ENCODE assay signal across 1 cellular context in the genomic region with DNA sequence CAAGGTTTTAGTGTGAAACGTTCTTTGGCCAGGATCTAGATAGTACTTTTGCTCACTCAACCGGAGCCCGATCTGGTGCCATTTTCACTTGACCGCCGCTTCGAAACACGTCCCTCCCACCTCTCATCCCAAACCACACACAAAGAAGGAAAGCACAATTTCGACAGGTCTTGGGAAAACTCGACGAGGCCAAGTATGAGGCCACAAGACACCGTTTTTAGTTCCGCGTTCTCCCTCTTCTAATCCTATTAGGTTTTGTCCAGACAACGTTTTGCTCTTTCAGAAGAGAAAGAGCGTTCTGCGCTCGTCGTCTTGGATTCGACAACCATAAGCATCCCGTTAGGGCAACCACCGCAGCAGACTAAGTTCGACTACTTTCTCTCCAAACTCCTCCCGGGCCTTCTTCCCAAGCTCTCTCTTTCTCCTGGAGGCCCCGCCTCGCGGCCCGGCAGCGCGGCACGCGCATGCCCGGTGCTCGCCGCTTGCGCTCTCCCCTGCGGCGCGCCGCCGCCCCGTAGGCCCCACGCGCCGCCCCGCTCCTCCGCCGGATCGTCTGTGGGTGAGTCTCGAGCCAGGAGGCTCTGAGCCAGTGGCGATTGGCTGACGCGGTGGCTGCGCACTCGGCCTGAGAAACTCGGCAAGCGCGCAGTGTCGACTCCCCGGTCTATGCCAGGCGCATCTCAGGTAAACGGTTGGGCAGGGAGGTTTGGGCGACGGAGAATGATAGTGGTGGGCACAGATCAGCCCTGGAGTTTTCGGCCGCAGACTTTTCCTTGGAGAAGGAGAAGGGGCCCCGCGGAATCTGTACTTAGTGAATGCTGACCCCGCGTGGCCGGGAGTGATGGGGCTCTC.
TF ChIP-seq lines count a peak whose summit lies in the region.

A gene with protein sequence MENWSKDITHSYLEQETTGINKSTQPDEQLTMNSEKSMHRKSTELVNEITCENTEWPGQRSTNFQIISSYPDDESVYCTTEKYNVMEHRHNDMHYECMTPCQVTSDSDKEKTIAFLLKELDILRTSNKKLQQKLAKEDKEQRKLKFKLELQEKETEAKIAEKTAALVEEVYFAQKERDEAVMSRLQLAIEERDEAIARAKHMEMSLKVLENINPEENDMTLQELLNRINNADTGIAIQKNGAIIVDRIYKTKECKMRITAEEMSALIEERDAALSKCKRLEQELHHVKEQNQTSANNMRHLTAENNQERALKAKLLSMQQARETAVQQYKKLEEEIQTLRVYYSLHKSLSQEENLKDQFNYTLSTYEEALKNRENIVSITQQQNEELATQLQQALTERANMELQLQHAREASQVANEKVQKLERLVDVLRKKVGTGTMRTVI (plus strand): TSS at position 517 of the 852 bp plus-strand sequence. CDS start 49,952 bp downstream, outside the sequence.

TF ChIP-seq in HepG2, 621 proteins besides CTCF, POLR2A, EP300 and RAD21 (continued from another document and continues in another):
- TF ChIP-seq, protein P1, sequence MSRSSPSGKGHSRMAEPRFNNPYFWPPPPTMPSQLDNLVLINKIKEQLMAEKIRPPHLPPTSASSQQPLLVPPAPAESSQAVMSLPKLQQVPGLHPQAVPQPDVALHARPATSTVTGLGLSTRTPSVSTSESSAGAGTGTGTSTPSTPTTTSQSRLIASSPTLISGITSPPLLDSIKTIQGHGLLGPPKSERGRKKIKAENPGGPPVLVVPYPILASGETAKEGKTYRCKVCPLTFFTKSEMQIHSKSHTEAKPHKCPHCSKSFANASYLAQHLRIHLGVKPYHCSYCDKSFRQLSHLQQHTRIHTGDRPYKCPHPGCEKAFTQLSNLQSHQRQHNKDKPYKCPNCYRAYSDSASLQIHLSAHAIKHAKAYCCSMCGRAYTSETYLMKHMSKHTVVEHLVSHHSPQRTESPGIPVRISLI (CRISPR knock-in tag; IDR thresholded peaks at IDR 0.05; ENCODE audit: borderline replicate concordance): no peak; the same call in 1 of the 2 replicates
- TF ChIP-seq MED8 (CRISPR knock-in tag; IDR thresholded peaks at IDR 0.05; ENCODE audit: insufficient replicate concordance) (peak; percentile 44), HES4 (CRISPR knock-in tag; IDR thresholded peaks at IDR 0.05; ENCODE audit: borderline replicate concordance) (peak; percentile 98), PAX8 (CRISPR knock-in tag; IDR thresholded peaks at IDR 0.05; ENCODE audit: borderline replicate concordance) (peak; percentile 91), CCAR2 (optimal IDR thresholded peaks at IDR 0.05; ENCODE audit: low read depth, low read length) (peak; percentile 75), NFE2L1 (CRISPR knock-in tag; IDR thresholded peaks at IDR 0.05; ENCODE audit: borderline replicate concordance) (no peak), ZNF124 (CRISPR knock-in tag; IDR thresholded peaks at IDR 0.05) (peak; percentile 81), ZNF282 (IDR thresholded peaks at IDR 0.05; ENCODE audit: partially characterized antibody) (no peak), ZNF775 (CRISPR knock-in tag; IDR thresholded peaks at IDR 0.05; ENCODE audit: borderline replicate concordance) (peak; percentile 87), GPN1 (CRISPR knock-in tag; IDR thresholded peaks at IDR 0.05; ENCODE audit: borderline replicate concordance) (peak; percentile 96; the same call in 1 of the 2 replicates), ZSCAN12 (CRISPR knock-in tag; IDR thresholded peaks at IDR 0.05) (peak; percentile 91), SIN3B (IDR thresholded peaks at IDR 0.05; ENCODE audit: low read length) (peak; percentile 17; the same call in 1 of the 2 replicates), SMYD3 (CRISPR knock-in tag; IDR thresholded peaks at IDR 0.05) (0 out of 2 replicates have a peak, but pooled peaks have one; percentile 38), SKIL (CRISPR knock-in tag; IDR thresholded peaks at IDR 0.05; ENCODE audit: borderline replicate concordance) (peak; percentile 96), ZNF605 (CRISPR knock-in tag; IDR thresholded peaks at IDR 0.05) (peak; percentile 65; the same call in 1 of the 2 replicates), ZNF441 (CRISPR knock-in tag; IDR thresholded peaks at IDR 0.05; ENCODE audit: borderline replicate concordance) (peak; percentile 89; the same call in 1 of the 2 replicates), RNF219 (CRISPR knock-in tag; IDR thresholded peaks at IDR 0.05) (no peak; the same call in 1 of the 2 replicates), ZNF136 (CRISPR knock-in tag; IDR thresholded peaks at IDR 0.05; ENCODE audit: low read depth) (peak; percentile 39; the same call in 1 of the 2 replicates), KLF15 (CRISPR knock-in tag; IDR thresholded peaks at IDR 0.05; ENCODE audit: borderline replicate concordance) (peak; percentile 76; the same call in 1 of the 2 replicates), ZFP36 (IDR thresholded peaks at IDR 0.05; ENCODE audit: borderline replicate concordance, low read depth, low read length, partially characterized antibody) (no peak), ATF6 (CRISPR knock-in tag; conservative IDR thresholded peaks at IDR 0.05) (0 out of 2 replicates have a peak, but pooled peaks have one; percentile 41), ZNF354B (CRISPR knock-in tag; IDR thresholded peaks at IDR 0.05) (no peak), NR2F6 (IDR thresholded peaks at IDR 0.05) (no peak), NR2F6 (CRISPR knock-in tag; IDR thresholded peaks at IDR 0.05) (peak; percentile 68), NFE2 (CRISPR knock-in tag; IDR thresholded peaks at IDR 0.05) (no peak), SOX5 (CRISPR knock-in tag; IDR thresholded peaks at IDR 0.05; ENCODE audit: borderline replicate concordance) (peak; percentile 32), HDAC6 (IDR thresholded peaks at IDR 0.05; ENCODE audit: low read depth, low read length) (no peak; the same call in none of the 2 replicates), JARID2 (CRISPR knock-in tag; IDR thresholded peaks at IDR 0.05; ENCODE audit: insufficient replicate concordance) (peak; percentile 61), HOXA7 (CRISPR knock-in tag; IDR thresholded peaks at IDR 0.05) (0 out of 2 replicates have a peak, but pooled peaks have one; percentile 17), TAF15 (IDR thresholded peaks at IDR 0.05; ENCODE audit: low read depth, low read length, poor library complexity, severe bottlenecking) (peak; percentile 98), ZNF350 (CRISPR knock-in tag; IDR thresholded peaks at IDR 0.05; ENCODE audit: borderline replicate concordance, low read depth) (peak; percentile 95; the same call in 1 of the 2 replicates), SMAD1 (CRISPR knock-in tag; IDR thresholded peaks at IDR 0.05; ENCODE audit: borderline replicate concordance, low read depth) (0 out of 2 replicates have a peak, but pooled peaks have one; percentile 63)
- TF ChIP-seq, protein P2, sequence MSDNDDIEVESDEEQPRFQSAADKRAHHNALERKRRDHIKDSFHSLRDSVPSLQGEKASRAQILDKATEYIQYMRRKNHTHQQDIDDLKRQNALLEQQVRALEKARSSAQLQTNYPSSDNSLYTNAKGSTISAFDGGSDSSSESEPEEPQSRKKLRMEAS (IDR thresholded peaks at IDR 0.05): peak; percentile 97
- TF ChIP-seq, protein P3, sequence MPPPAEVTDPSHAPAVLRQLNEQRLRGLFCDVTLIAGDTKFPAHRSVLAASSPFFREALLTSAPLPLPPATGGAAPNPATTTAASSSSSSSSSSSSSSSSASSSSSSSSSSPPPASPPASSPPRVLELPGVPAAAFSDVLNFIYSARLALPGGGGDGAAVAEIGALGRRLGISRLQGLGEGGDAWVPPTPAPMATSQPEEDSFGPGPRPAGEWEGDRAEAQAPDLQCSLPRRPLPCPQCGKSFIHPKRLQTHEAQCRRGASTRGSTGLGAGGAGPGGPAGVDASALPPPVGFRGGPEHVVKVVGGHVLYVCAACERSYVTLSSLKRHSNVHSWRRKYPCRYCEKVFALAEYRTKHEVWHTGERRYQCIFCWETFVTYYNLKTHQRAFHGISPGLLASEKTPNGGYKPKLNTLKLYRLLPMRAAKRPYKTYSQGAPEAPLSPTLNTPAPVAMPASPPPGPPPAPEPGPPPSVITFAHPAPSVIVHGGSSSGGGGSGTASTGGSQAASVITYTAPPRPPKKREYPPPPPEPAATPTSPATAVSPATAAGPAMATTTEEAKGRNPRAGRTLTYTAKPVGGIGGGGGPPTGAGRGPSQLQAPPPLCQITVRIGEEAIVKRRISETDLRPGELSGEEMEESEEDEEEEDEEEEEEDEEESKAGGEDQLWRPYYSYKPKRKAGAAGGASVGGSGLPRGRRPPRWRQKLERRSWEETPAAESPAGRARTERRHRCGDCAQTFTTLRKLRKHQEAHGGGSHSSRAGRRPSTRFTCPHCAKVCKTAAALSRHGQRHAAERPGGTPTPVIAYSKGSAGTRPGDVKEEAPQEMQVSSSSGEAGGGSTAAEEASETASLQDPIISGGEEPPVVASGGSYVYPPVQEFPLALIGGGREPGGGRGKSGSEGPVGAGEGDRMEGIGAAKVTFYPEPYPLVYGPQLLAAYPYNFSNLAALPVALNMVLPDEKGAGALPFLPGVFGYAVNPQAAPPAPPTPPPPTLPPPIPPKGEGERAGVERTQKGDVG (CRISPR knock-in tag; IDR thresholded peaks at IDR 0.05; ENCODE audit: borderline replicate concordance): no peak
- TF ChIP-seq, protein P4, sequence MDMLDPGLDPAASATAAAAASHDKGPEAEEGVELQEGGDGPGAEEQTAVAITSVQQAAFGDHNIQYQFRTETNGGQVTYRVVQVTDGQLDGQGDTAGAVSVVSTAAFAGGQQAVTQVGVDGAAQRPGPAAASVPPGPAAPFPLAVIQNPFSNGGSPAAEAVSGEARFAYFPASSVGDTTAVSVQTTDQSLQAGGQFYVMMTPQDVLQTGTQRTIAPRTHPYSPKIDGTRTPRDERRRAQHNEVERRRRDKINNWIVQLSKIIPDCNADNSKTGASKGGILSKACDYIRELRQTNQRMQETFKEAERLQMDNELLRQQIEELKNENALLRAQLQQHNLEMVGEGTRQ (IDR thresholded peaks at IDR 0.05; ENCODE audit: low read depth, low read length): no peak
- TF ChIP-seq, protein P4 (CRISPR knock-in tag; IDR thresholded peaks at IDR 0.05; ENCODE audit: borderline replicate concordance): no peak; the same call in 1 of the 2 replicates
- TF ChIP-seq, protein P5, sequence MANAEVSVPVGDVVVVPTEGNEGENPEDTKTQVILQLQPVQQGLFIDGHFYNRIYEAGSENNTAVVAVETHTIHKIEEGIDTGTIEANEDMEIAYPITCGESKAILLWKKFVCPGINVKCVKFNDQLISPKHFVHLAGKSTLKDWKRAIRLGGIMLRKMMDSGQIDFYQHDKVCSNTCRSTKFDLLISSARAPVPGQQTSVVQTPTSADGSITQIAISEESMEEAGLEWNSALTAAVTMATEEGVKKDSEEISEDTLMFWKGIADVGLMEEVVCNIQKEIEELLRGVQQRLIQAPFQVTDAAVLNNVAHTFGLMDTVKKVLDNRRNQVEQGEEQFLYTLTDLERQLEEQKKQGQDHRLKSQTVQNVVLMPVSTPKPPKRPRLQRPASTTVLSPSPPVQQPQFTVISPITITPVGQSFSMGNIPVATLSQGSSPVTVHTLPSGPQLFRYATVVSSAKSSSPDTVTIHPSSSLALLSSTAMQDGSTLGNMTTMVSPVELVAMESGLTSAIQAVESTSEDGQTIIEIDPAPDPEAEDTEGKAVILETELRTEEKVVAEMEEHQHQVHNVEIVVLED (CRISPR knock-in tag; IDR thresholded peaks at IDR 0.05; ENCODE audit: borderline replicate concordance): peak; percentile 77; the same call in 1 of the 2 replicates
